Comparison of ENCODE assay signal across 16 cellular contexts in genomic region chr3:13348671-13349396, GRCh38.
A peak's percentile ranks its signal among the peaks of the same experiment; 100 is the strongest.
DNase-seq lines count a peak whose midpoint lies in the region; FAIRE-seq and TF ChIP-seq lines count a peak whose summit lies in the region.
"Had no signal": no experiment of that assay in that cellular context is flagged by ENCODE, and none has a peak within 500 bp of the region (broad histone marks: within the 10 kb centered on the region; RNA-seq: fewer than 3 reads in every experiment).

No MANE protein-coding gene starts in this region.

- H3K9me2 ChIP-seq in OCI-LY7 (ENCODE audit: insufficient read depth, low read length): no peaks in the 10 kb centered on the region

- H2AFZ ChIP-seq in OCI-LY7 (ENCODE audit: low read length) (no peak overlapping the region), osteoblast (ENCODE audit: low read length) (no peak overlapping the region)
- H2AFZ ChIP-seq: hepatocyte had no signal

- TF ChIP-seq CTCF in OCI-LY7 (conservative IDR thresholded peaks at IDR 0.05; ENCODE audit: low read length) (no peak), dorsolateral prefrontal cortex (IDR thresholded peaks at IDR 0.05 in 54 of 56, conservative IDR thresholded peaks at IDR 0.05 in 2 of 56; ENCODE audit: low read depth in 1 of 56, partially characterized antibody in 56 of 56) (no peak), osteoblast (IDR thresholded peaks at IDR 0.05; ENCODE audit: extremely low read depth, low read depth, low read length) (no peak)

- POLR2A ChIA-PET in OCI-LY7 (lab: Charles Lee): no interaction called here

- peaks cover 73% of the 10 kb centered on the region for H3K36me3 Mint-ChIP-seq in T-helper 2 cell treated with Interferon-gamma antibody and Interleukin-4, amounts not matched to agents 5 μg/mL and 100 μg/mL, for 36 hours (ENCODE audit: low read depth)

- H3K4me1 ChIP-seq in OCI-LY7 (ENCODE audit: insufficient read depth, low read length, poor library complexity, severe bottlenecking) (peaks cover 11% of the 10 kb centered on the region), osteoblast (ENCODE audit: insufficient read depth, low read length) (peaks cover 8% of the 10 kb centered on the region)

- peaks cover 97% of the 10 kb centered on the region for H3K36me3 ChIP-seq in OCI-LY7 (ENCODE audit: insufficient read depth, low read length)
- no peaks in the 10 kb centered on the region for H3K36me3 ChIP-seq in osteoblast (ENCODE audit: insufficient read depth, low read length)

- H3K4me3 ChIP-seq in OCI-LY7 (ENCODE audit: low read depth, low read length, poor library complexity, severe bottlenecking): no peak overlapping the region
- H3K4me3 ChIP-seq in dorsolateral prefrontal cortex: no peak overlapping the region
- H3K4me3 ChIP-seq in osteoblast (ENCODE audit: insufficient read depth, low read length): no peak overlapping the region
- H3K4me3 ChIP-seq: hepatocyte had no signal

- intact Hi-C loops in OCI-LY7 (cut with micrococcal nuclease; ENCODE audit: unreplicated experiment): no loop called here
- intact Hi-C loops in dorsolateral prefrontal cortex (cut with DNase I): no loop called here

- FAIRE-seq in HTR-8/SVneo (lab: Jason Lieb, UNC): no peak

- no peaks in the 10 kb centered on the region for H3K9me3 Mint-ChIP-seq in T-helper 2 cell treated with Interferon-gamma antibody and Interleukin-4, amounts not matched to agents 5 μg/mL and 100 μg/mL, for 36 hours

- H3K27me3 Mint-ChIP-seq in T-helper 2 cell treated with Interferon-gamma antibody and Interleukin-4, amounts not matched to agents 5 μg/mL and 100 μg/mL, for 36 hours (ENCODE audit: low read depth): no peaks in the 10 kb centered on the region

- H4K20me1 ChIP-seq in OCI-LY7 (ENCODE audit: insufficient read depth, low read length) (no peaks in the 10 kb centered on the region), osteoblast (ENCODE audit: insufficient read depth, low read length) (no peaks in the 10 kb centered on the region)

- H3K27me3 ChIP-seq in dorsolateral prefrontal cortex: no peaks in the 10 kb centered on the region
- H3K27me3 ChIP-seq in osteoblast (ENCODE audit: insufficient read depth, low read length): peaks cover 14% of the 10 kb centered on the region
- H3K27me3 ChIP-seq: hepatocyte had no signal

- H3K9me3 ChIP-seq in OCI-LY7 (ENCODE audit: low read length): no peaks in the 10 kb centered on the region
- H3K9me3 ChIP-seq in osteoblast (ENCODE audit: low read depth, low read length): no peaks in the 10 kb centered on the region

- CTCF ChIA-PET in OCI-LY7 (lab: Charles Lee; ENCODE audit: unreplicated experiment): no interaction called here

- TSS peak; percentile 26 for BruUV-seq in OCI-LY7 (replicated peaks; lab: Mats Ljungman, UMichigan)

- no peak for DNase-seq in T-helper 2 cell treated with Interferon-gamma antibody and Interleukin-4, amounts not matched to agents 5 μg/mL and 100 μg/mL, for 36 hours (ENCODE audit: low spot score)
- DNase-seq in T-helper 2 cell (no peak), OCI-LY7 (ENCODE audit: low spot score) (no peak), dorsolateral prefrontal cortex (peak in 1 of 10 donors; percentile 32), osteoblast (ENCODE audit: insufficient read length, low spot score, missing footprints) (peak; percentile 83), HTR-8/SVneo (ENCODE audit: insufficient read length, low spot score) (no peak), T-helper 9 cell (no peak), HCEC 1CT (no peak)
- DNase-seq: 8988T; activated CD8-positive, alpha-beta memory T cell treated with anti-CD3 and anti-CD28 coated beads, Interleukin-2, amount 50 U/mL, for 4 hours; NCI-H2029 treated with DMSO at 0.1 percent for 48 hours; SHP77; stimulated activated CD4-positive, alpha-beta T cell treated with anti-CD3 and anti-CD28 coated beads, Interleukin-4, amount 100 ng/mL, for 24 hours; trophoblast cell had no signal

- no peak overlapping the region for H3K4me3 Mint-ChIP-seq in T-helper 2 cell treated with Interferon-gamma antibody and Interleukin-4, amounts not matched to agents 5 μg/mL and 100 μg/mL, for 36 hours

- H3K79me2 ChIP-seq in OCI-LY7 (ENCODE audit: insufficient read depth, low read depth, low read length) (no peaks in the 10 kb centered on the region), osteoblast (ENCODE audit: insufficient read depth, low read length) (no peaks in the 10 kb centered on the region)
- H3K79me2 ChIP-seq: hepatocyte had no signal

- H3K4me1 Mint-ChIP-seq in T-helper 2 cell treated with Interferon-gamma antibody and Interleukin-4, amounts not matched to agents 5 μg/mL and 100 μg/mL, for 36 hours (ENCODE audit: low read depth): peaks cover 48% of the 10 kb centered on the region

- H3K4me2 ChIP-seq in OCI-LY7 (ENCODE audit: low read length) (no peak overlapping the region), osteoblast (ENCODE audit: insufficient read depth, low read length) (no peak overlapping the region)
- H3K4me2 ChIP-seq: hepatocyte had no signal

- H3K27ac Mint-ChIP-seq in T-helper 2 cell treated with Interferon-gamma antibody and Interleukin-4, amounts not matched to agents 5 μg/mL and 100 μg/mL, for 36 hours: peak overlapping the region; percentile 78

- H3K27ac ChIP-seq in OCI-LY7 (ENCODE audit: low read depth, low read length, poor library complexity, severe bottlenecking): no peak overlapping the region
- H3K27ac ChIP-seq in dorsolateral prefrontal cortex: peak overlapping the region in 56 of 59 donors; percentile 20 to 95 (median 75)
- H3K27ac ChIP-seq in osteoblast (ENCODE audit: low read depth, low read length): no peak overlapping the region
- H3K27ac ChIP-seq: hepatocyte, HL-60 had no signal

Comparison
In these comparisons a context has a peak if more than half of its experiments do, and no peak if none do; other contexts are left out.
1. H3K27ac ChIP-seq: peak in dorsolateral prefrontal cortex (56 of 59); none in OCI-LY7 (single experiment) and osteoblast (single experiment).